Comparison of ENCODE assay signal across 12 cellular contexts in genomic region chr19:6106643-6107294, GRCh38. TPM values are rescaled to one million over a fixed set of nuclear protein-coding genes. Genes with fewer than 3 reads are reported as not detected.
"Had no signal": no experiment of that assay in that cellular context is flagged by ENCODE, and none has a peak within 500 bp of the region (broad histone marks: within the 10 kb centered on the region; RNA-seq: fewer than 3 reads in every experiment).

No MANE protein-coding gene starts in this region.

RNA-seq across cellular contexts. Expression of gene ACSBG2, which starts 28.7 kb away (rescaled TPM):
- total RNA-seq: cardiac septum, esophagus mucosa, foreskin keratinocyte, glomerular endothelial cell, heart left ventricle, lower leg skin, mucosa of gallbladder, omental fat pad, psoas muscle, smooth muscle cell, temporal lobe, urinary bladder had no signal
- polyA plus RNA-seq: foreskin keratinocyte, heart left ventricle, psoas muscle, smooth muscle cell, urinary bladder had no signal
